ENCODE assay signal across 16 cellular contexts in genomic region chr2:36615214-36615613, GRCh38. TPM values are rescaled to one million over a fixed set of nuclear protein-coding genes. Genes with fewer than 3 reads are reported as not detected.
DNase-seq lines count a peak whose midpoint lies in the region; ATAC-seq and TF ChIP-seq lines count a peak whose summit lies in the region.
"Had no signal": no experiment of that assay in that cellular context is flagged by ENCODE, and none has a peak within 500 bp of the region (broad histone marks: within the 10 kb centered on the region; RNA-seq: fewer than 3 reads in every experiment).

No MANE protein-coding gene starts in this region.

- intact Hi-C loops in testis (cut with DNase I; ENCODE audit: low total_unique reads) = no loop called here
- intact Hi-C loops in naive thymus-derived CD4-positive, alpha-beta T cell (cut with micrococcal nuclease) = no loop called here

- no peak overlapping the region for H3K27ac Mint-ChIP-seq in naive thymus-derived CD4-positive, alpha-beta T cell
- H3K27ac Mint-ChIP-seq: activated CD8-positive, alpha-beta T cell treated with anti-CD3 and anti-CD28 coated beads for 36 hours had no signal

- no peaks in the 10 kb centered on the region for H3K36me3 Mint-ChIP-seq in naive thymus-derived CD4-positive, alpha-beta T cell

- no peak for TF ChIP-seq CTCF in testis (IDR thresholded peaks at IDR 0.05)
- no peak for TF ChIP-seq CTCF in GM10266 (IDR thresholded peaks at IDR 0.05; ENCODE audit: control insufficient read depth, insufficient read depth, low read depth, missing control alignments)

- WGBS in testis, 2 donors = 89 to 92% methylated on average over 6 of the region's 6 CpGs

- H3K36me3 ChIP-seq in ACC112 (ENCODE audit: insufficient read depth, low read length) (no peaks in the 10 kb centered on the region), testis (ENCODE audit: low read depth, missing control alignments) (no peaks in the 10 kb centered on the region)
- H3K36me3 ChIP-seq in naive thymus-derived CD4-positive, alpha-beta T cell (ENCODE audit: control insufficient read depth in 2 of 3, insufficient read depth in 3 of 3, low read length in 3 of 3) = no peaks in the 10 kb centered on the region
- H3K36me3 ChIP-seq: ovary, thyroid gland had no signal

- H3K4me3 ChIP-seq in ACC112 (ENCODE audit: low read depth, low read length) = no peak overlapping the region
- no peak overlapping the region for H3K4me3 ChIP-seq in testis
- no peak overlapping the region for H3K4me3 ChIP-seq in naive thymus-derived CD4-positive, alpha-beta T cell (ENCODE audit: low read length)
- H3K4me3 ChIP-seq: ovary, thyroid gland had no signal

- H3K9me3 Mint-ChIP-seq in naive thymus-derived CD4-positive, alpha-beta T cell = no peaks in the 10 kb centered on the region
- H3K9me3 Mint-ChIP-seq: activated CD8-positive, alpha-beta T cell treated with anti-CD3 and anti-CD28 coated beads for 36 hours had no signal

- peaks cover 0 to 2% (median 0%) of the 10 kb centered on the region in 7 donors for H3K4me1 Mint-ChIP-seq in naive thymus-derived CD4-positive, alpha-beta T cell

- peak overlapping the region; percentile 35 for H2AFZ ChIP-seq in ACC112 (ENCODE audit: low read length, unreplicated experiment)

- no peaks in the 10 kb centered on the region for H3K9me3 ChIP-seq in testis
- no peaks in the 10 kb centered on the region for H3K9me3 ChIP-seq in naive thymus-derived CD4-positive, alpha-beta T cell (ENCODE audit: control insufficient read depth in 2 of 3, low read length in 3 of 3)
- H3K9me3 ChIP-seq: ovary, thyroid gland had no signal

- H3K27me3 ChIP-seq in ACC112 (ENCODE audit: insufficient read depth, low read length) = no peaks in the 10 kb centered on the region
- H3K27me3 ChIP-seq in testis = no peaks in the 10 kb centered on the region
- no peaks in the 10 kb centered on the region for H3K27me3 ChIP-seq in naive thymus-derived CD4-positive, alpha-beta T cell (ENCODE audit: control insufficient read depth in 2 of 2, insufficient read depth in 2 of 2, low read length in 2 of 2)
- H3K27me3 ChIP-seq: ovary, thyroid gland had no signal

- peaks cover 1 to 25% (median 6%) of the 10 kb centered on the region in 5 donors for H3K27me3 Mint-ChIP-seq in naive thymus-derived CD4-positive, alpha-beta T cell

- no peaks in the 10 kb centered on the region for H3K79me2 ChIP-seq in ACC112 (ENCODE audit: control insufficient read depth, insufficient read depth, low read length, unreplicated experiment)

- ATAC-seq in naive thymus-derived CD4-positive, alpha-beta T cell = no peak
- ATAC-seq: activated CD8-positive, alpha-beta T cell treated with anti-CD3 and anti-CD28 coated beads for 36 hours had no signal

- H3K4me1 ChIP-seq in ACC112 (ENCODE audit: control insufficient read depth, insufficient read depth, low read length, unreplicated experiment) = peaks cover 16% of the 10 kb centered on the region
- H3K4me1 ChIP-seq in testis = no peaks in the 10 kb centered on the region
- no peaks in the 10 kb centered on the region for H3K4me1 ChIP-seq in naive thymus-derived CD4-positive, alpha-beta T cell (ENCODE audit: control insufficient read depth in 2 of 2, insufficient read depth in 2 of 2, low read length in 2 of 2)
- H3K4me1 ChIP-seq: thyroid gland had no signal

- POLR2A ChIA-PET in naive thymus-derived CD4-positive, alpha-beta T cell (lab: Charles Lee) = no interaction called here

- peak overlapping the region; percentile 52 for H3K27ac ChIP-seq in ACC112 (ENCODE audit: low read depth, low read length)
- no peak overlapping the region for H3K27ac ChIP-seq in testis
- no peak overlapping the region for H3K27ac ChIP-seq in naive thymus-derived CD4-positive, alpha-beta T cell (ENCODE audit: low read depth, low read length)
- H3K27ac ChIP-seq: epithelial cell of prostate, ovary, thyroid gland had no signal

- DNase-seq in HT1080 (ENCODE audit: low read depth) = peak; percentile 31
- peak; percentile 33 for DNase-seq in brain pericyte (ENCODE audit: low read depth, low spot score)
- DNase-seq in islet precursor cell = peak; percentile 77
- DNase-seq in cerebellum (ENCODE audit: low spot score) = no peak
- DNase-seq in testis = no peak
- DNase-seq in GM10266 (ENCODE audit: extremely low spot score) = no peak
- no peak for DNase-seq in naive thymus-derived CD4-positive, alpha-beta T cell
- DNase-seq: activated CD8-positive, alpha-beta T cell treated with anti-CD3 and anti-CD28 coated beads for 36 hours; activated effector memory CD4-positive, alpha-beta T cell treated with Interleukin-2 at 50 U/mL for 16 hours; DND-41; NCI-H1930; ovary; Right ventricle myocardium superior; thyroid gland had no signal

- no peak for TF ChIP-seq POLR2A in testis (IDR thresholded peaks at IDR 0.05)

- no peak overlapping the region for H3K4me3 Mint-ChIP-seq in naive thymus-derived CD4-positive, alpha-beta T cell
- H3K4me3 Mint-ChIP-seq: activated CD8-positive, alpha-beta T cell treated with anti-CD3 and anti-CD28 coated beads for 36 hours had no signal

- CTCF ChIA-PET in naive thymus-derived CD4-positive, alpha-beta T cell (lab: Charles Lee) = no interaction called here

RNA-seq across cellular contexts. Expression of gene FEZ2, which starts 17.2 kb away (rescaled TPM):
- 39.3 and 42.4 TPM in 2 replicates for total RNA-seq in HT1080 (2014; rRNA removed; shearing (Covaris generic))
- polyA plus RNA-seq in HT1080 (2015; cell fraction: cytosol; rRNA removed) = 56.3 and 63.4 TPM in 2 replicates
- polyA plus RNA-seq in HT1080 (2015; cell fraction: nucleus; rRNA removed) = 53.3 and 57.5 TPM in 2 replicates
- total RNA-seq in cerebellum = 60.2 TPM
- total RNA-seq in testis = 10 to 100 TPM; 56.6 to 63.6 TPM
- 46.2 TPM for polyA plus RNA-seq in testis (ENCODE audit: insufficient read depth, low read depth, low replicate concordance)
- 10 to 100 TPM; 11.2 to 21.9 (median 14.0) TPM for total RNA-seq in naive thymus-derived CD4-positive, alpha-beta T cell
- 1 to 10 TPM; 1.7 to 2.9 TPM for polyA plus RNA-seq in naive thymus-derived CD4-positive, alpha-beta T cell

Comparison
In these comparisons a context has a peak if more than half of its experiments do, and no peak if none do; other contexts are left out.
1. DNase-seq: peak in HT1080 (single experiment), brain pericyte (single experiment) and islet precursor cell (single experiment); none in cerebellum (single experiment), testis (single experiment), GM10266 (single experiment) and naive thymus-derived CD4-positive, alpha-beta T cell (0 of 9).